Comparison of ENCODE assay signal across 18 cellular contexts in the genomic region with DNA sequence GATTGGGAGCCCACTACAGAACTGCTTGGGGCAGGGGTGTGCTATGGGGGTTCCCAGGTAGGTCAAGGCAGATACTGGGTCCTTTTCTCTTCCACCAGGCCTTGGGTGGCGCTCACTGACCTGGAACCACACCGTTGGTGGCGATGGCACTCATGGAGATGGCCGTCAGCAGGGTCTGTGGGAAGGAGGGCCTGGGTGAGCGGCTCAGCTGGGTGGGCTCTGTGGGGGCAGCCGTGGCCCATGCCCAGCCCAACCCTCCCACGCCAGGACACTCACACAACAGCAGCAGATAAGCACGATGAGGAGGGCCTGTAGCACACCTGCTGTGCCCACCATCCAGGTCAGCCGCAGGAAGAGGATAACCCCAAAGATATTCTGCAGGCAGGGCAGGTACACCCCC. TPM values are rescaled to one million over a fixed set of nuclear protein-coding genes. Genes with fewer than 3 reads are reported as not detected.
DNase-seq lines count a peak whose midpoint lies in the region; ATAC-seq and TF ChIP-seq lines count a peak whose summit lies in the region.
"Had no signal": no experiment of that assay in that cellular context is flagged by ENCODE, and none has a peak within 500 bp of the region (broad histone marks: within the 10 kb centered on the region; RNA-seq: fewer than 3 reads in every experiment).

No MANE protein-coding gene starts in this region.

- WGBS in heart left ventricle, 4 donors, result 92 to 95% (median 94%) methylated on average over 8 to 9 of the region's 9 CpGs
- WGBS in gastroesophageal sphincter (ENCODE audit: low coverage in 1 of 2), 2 donors, result 100% methylated on average over 1 of the region's 9 CpGs; no CpG with 5 or more reads in 1 of the 2 donors
- 95 to 98% methylated on average over 8 to 9 of the region's 9 CpGs for WGBS in upper lobe of left lung, 2 donors

- ATAC-seq in heart left ventricle, result no peak
- no peak for ATAC-seq in gastroesophageal sphincter
- ATAC-seq in upper lobe of left lung (ENCODE audit: low FRiP score in 2 of 2), result no peak
- ATAC-seq in HG03196 (IDR thresholded peaks at IDR 0.05; ENCODE audit: unreplicated experiment), result no peak
- ATAC-seq: GM12878, GM23338 had no signal

- H3K36me3 ChIP-seq in heart left ventricle (peaks cover 0 to 100% (median 95%) of the 10 kb centered on the region in 9 donors), right atrium auricular region (peaks cover 96% of the 10 kb centered on the region), gastroesophageal sphincter (peaks cover 0 to 100% of the 10 kb centered on the region in 2 donors), upper lobe of left lung (peaks cover 8 to 98% (median 69%) of the 10 kb centered on the region in 4 donors)

- intact Hi-C loops in heart left ventricle (cut with DNase I) (no loop called here), CD14-positive monocyte (cut with micrococcal nuclease) (no loop called here)

- H3K9me3 ChIP-seq in heart left ventricle (no peaks in the 10 kb centered on the region), right atrium auricular region (no peaks in the 10 kb centered on the region), gastroesophageal sphincter (no peaks in the 10 kb centered on the region), upper lobe of left lung (no peaks in the 10 kb centered on the region)
- H3K9me3 ChIP-seq: BLaER1 treated with 17β-estradiol and CSF1 and Interleukin-3, amounts not matched to agents 10 nM and 100 nM had no signal

- TF ChIP-seq EP300 in gastroesophageal sphincter (IDR thresholded peaks at IDR 0.05) (no peak), upper lobe of left lung (IDR thresholded peaks at IDR 0.05) (no peak)

- H3K27ac Mint-ChIP-seq in CD14-positive monocyte, result no peak overlapping the region
- H3K27ac Mint-ChIP-seq: CD4-positive, alpha-beta T cell; GM23338 had no signal

- H3K4me3 ChIP-seq in heart left ventricle, result no peak overlapping the region
- no peak overlapping the region for H3K4me3 ChIP-seq in right atrium auricular region
- H3K4me3 ChIP-seq in gastroesophageal sphincter, result no peak overlapping the region
- H3K4me3 ChIP-seq in upper lobe of left lung, result no peak overlapping the region
- H3K4me3 ChIP-seq: BLaER1 treated with 17β-estradiol and CSF1 and Interleukin-3, amounts not matched to agents 10 nM and 100 nM; GM12878; GM23338 had no signal

- no peaks in the 10 kb centered on the region for H3K9me3 Mint-ChIP-seq in CD14-positive monocyte
- H3K9me3 Mint-ChIP-seq: CD4-positive, alpha-beta T cell; GM23338 had no signal

- peaks cover 0 to 2% (median 0%) of the 10 kb centered on the region in 3 donors for H3K27me3 Mint-ChIP-seq in CD14-positive monocyte (ENCODE audit: low read depth in 3 of 3)
- H3K27me3 Mint-ChIP-seq: CD4-positive, alpha-beta T cell had no signal

- no peaks in the 10 kb centered on the region for H3K4me1 Mint-ChIP-seq in CD14-positive monocyte
- H3K4me1 Mint-ChIP-seq: GM23338 had no signal

- peaks cover 68 to 84% of the 10 kb centered on the region in 2 donors for H3K36me3 Mint-ChIP-seq in CD14-positive monocyte

- TF ChIP-seq POLR2A in heart left ventricle (IDR thresholded peaks at IDR 0.05) (no peak), gastroesophageal sphincter (IDR thresholded peaks at IDR 0.05) (no peak), upper lobe of left lung (IDR thresholded peaks at IDR 0.05) (no peak)

- H3K27me3 ChIP-seq in heart left ventricle, result no peaks in the 10 kb centered on the region
- no peaks in the 10 kb centered on the region for H3K27me3 ChIP-seq in right atrium auricular region
- no peaks in the 10 kb centered on the region for H3K27me3 ChIP-seq in gastroesophageal sphincter
- no peaks in the 10 kb centered on the region for H3K27me3 ChIP-seq in upper lobe of left lung
- H3K27me3 ChIP-seq: BLaER1 treated with 17β-estradiol and CSF1 and Interleukin-3, amounts not matched to agents 10 nM and 100 nM had no signal

- H3K27ac ChIP-seq in heart left ventricle, result peak overlapping the region in 7 of 12 donors; percentile 95 to 100 (median 99)
- H3K27ac ChIP-seq in right atrium auricular region, result peak overlapping the region in 1 of 2 donors; percentile 99
- H3K27ac ChIP-seq in gastroesophageal sphincter, result peak overlapping the region in 3 of 4 donors; percentile 13 to 100 (median 98)
- peak overlapping the region; percentile 69 to 89 (median 83) for H3K27ac ChIP-seq in upper lobe of left lung
- H3K27ac ChIP-seq: 22Rv1; BLaER1 treated with 17β-estradiol and CSF1 and Interleukin-3, amounts not matched to agents 10 nM and 100 nM had no signal

- no peak for DNase-seq in heart left ventricle
- DNase-seq in right atrium auricular region (ENCODE audit: low spot score), result no peak
- DNase-seq in NCI-H226, result peak; percentile 1
- DNase-seq in upper lobe of left lung, result no peak
- no peak for DNase-seq in CD14-positive monocyte (ENCODE audit: low spot score)
- DNase-seq: Calu3; CD4-positive, alpha-beta T cell; DMS 273 treated with DMSO at 0.1 percent for 48 hours; H7 had no signal

- H3K4me3 Mint-ChIP-seq in CD14-positive monocyte, result no peak overlapping the region
- H3K4me3 Mint-ChIP-seq: CD4-positive, alpha-beta T cell; GM23338 had no signal

- H3K4me1 ChIP-seq in heart left ventricle, result peaks cover 26 to 65% (median 43%) of the 10 kb centered on the region in 12 donors
- peaks cover 0 to 49% of the 10 kb centered on the region in 2 donors for H3K4me1 ChIP-seq in right atrium auricular region
- peaks cover 0 to 62% (median 22%) of the 10 kb centered on the region in 3 donors for H3K4me1 ChIP-seq in gastroesophageal sphincter
- peaks cover 30 to 41% (median 39%) of the 10 kb centered on the region in 4 donors for H3K4me1 ChIP-seq in upper lobe of left lung

- TF ChIP-seq CTCF in heart left ventricle (IDR thresholded peaks at IDR 0.05) (no peak), right atrium auricular region (IDR thresholded peaks at IDR 0.05) (no peak), gastroesophageal sphincter (IDR thresholded peaks at IDR 0.05) (no peak), upper lobe of left lung (IDR thresholded peaks at IDR 0.05) (no peak), CD14-positive monocyte (IDR thresholded peaks at IDR 0.05) (no peak)

RNA-seq across cellular contexts. Expression of a gene that starts 10.8 kb away (rescaled TPM):
- 10 to 100 TPM; 64.6 to 92.2 (median 86.8) TPM for total RNA-seq in heart left ventricle
- polyA plus RNA-seq in heart left ventricle, result 10 to 100 TPM; 65.3 to 81.5 TPM
- 10 to 100 TPM; 39.5 to 85.9 TPM for total RNA-seq in right atrium auricular region
- 100 to 1,000 TPM in 1 of 4 donors, 10 to 100 TPM in 3; 54.7 to 121 (median 64.0) TPM for total RNA-seq in gastroesophageal sphincter
- 100 to 1,000 TPM in 3 of 6 donors, 10 to 100 TPM in 3; 54.6 to 276 (median 98.3) TPM for total RNA-seq in upper lobe of left lung
- polyA plus RNA-seq in CD14-positive monocyte, result 1 to 10 TPM; 7.3 to 7.7 TPM

RNA-seq across cellular contexts. Expression of a gene that starts 13.7 kb away (rescaled TPM):
- 10 to 100 TPM in 7 of 9 donors, 1 to 10 TPM in 2; 9.7 to 24.1 (median 18.2) TPM for total RNA-seq in heart left ventricle
- polyA plus RNA-seq in heart left ventricle, result 10 to 100 TPM; 10.9 to 31.7 TPM
- 10 to 100 TPM in 1 of 2 donors, 1 to 10 TPM in 1; 2.9 to 11.8 TPM for total RNA-seq in right atrium auricular region
- total RNA-seq in gastroesophageal sphincter, result 10 to 100 TPM; 10.8 to 25.8 (median 15.9) TPM
- 100 to 1,000 TPM in 1 of 6 donors, 10 to 100 TPM in 5; 21.9 to 117 (median 26.1) TPM for total RNA-seq in upper lobe of left lung
- polyA plus RNA-seq in CD14-positive monocyte, result under 1 TPM in 1 of 2 donors, not detected in 1; 0.17 TPM

RNA-seq across cellular contexts. Expression of a gene that starts 21.0 kb away (rescaled TPM):
- total RNA-seq in heart left ventricle, result 100 to 1,000 TPM in 1 of 9 donors, 10 to 100 TPM in 8; 39.4 to 182 (median 60.5) TPM
- polyA plus RNA-seq in heart left ventricle, result 100 to 1,000 TPM in 1 of 2 donors, 10 to 100 TPM in 1; 56.9 to 118 TPM
- total RNA-seq in right atrium auricular region, result 10 to 100 TPM; 37.3 to 38.4 TPM
- total RNA-seq in gastroesophageal sphincter, result 10 to 100 TPM; 26.5 to 33.8 (median 32.6) TPM
- 100 to 1,000 TPM in 1 of 6 donors, 10 to 100 TPM in 5; 48.2 to 106 (median 60.6) TPM for total RNA-seq in upper lobe of left lung
- 100 to 1,000 TPM; 609 to 798 TPM for polyA plus RNA-seq in CD14-positive monocyte

RNA-seq across cellular contexts. Expression of a gene that starts 22.7 kb away (rescaled TPM):
- total RNA-seq in heart left ventricle, result under 1 TPM in 2 of 9 donors, not detected in 7; 0.13 to 0.16 TPM
- polyA plus RNA-seq in heart left ventricle, result not detected
- total RNA-seq in right atrium auricular region, result not detected
- 1 to 10 TPM in 1 of 4 donors, not detected in 3; 1.4 TPM for total RNA-seq in gastroesophageal sphincter
- total RNA-seq in upper lobe of left lung, result 1 to 10 TPM in 1 of 6 donors, under 1 TPM in 3, not detected in 2; 0.15 to 1.0 (median 0.30) TPM
- under 1 TPM; 0.20 to 0.25 TPM for polyA plus RNA-seq in CD14-positive monocyte
- total RNA-seq: A673, Calu3, G401, GM12878, HT1080 had no signal
- polyA plus RNA-seq: GM12878 had no signal

RNA-seq across cellular contexts. Expression of a gene that starts 26.0 kb away (rescaled TPM):
- total RNA-seq in heart left ventricle (1 to 10 TPM in 3 of 9 donors, under 1 TPM in 5, not detected in 1; 0.23 to 2.1 (median 0.74) TPM), right atrium auricular region (under 1 TPM in 1 of 2 donors, not detected in 1; 0.59 TPM), gastroesophageal sphincter (1 to 10 TPM in 2 of 4 donors, not detected in 2; 1.2 to 5.0 TPM), upper lobe of left lung (1 to 10 TPM; 1.6 to 4.2 (median 2.4) TPM)
- polyA plus RNA-seq in heart left ventricle (under 1 TPM; 0.61 to 0.90 TPM), CD14-positive monocyte (1 to 10 TPM in 1 of 2 donors, under 1 TPM in 1; 0.69 to 1.6 TPM)
- total RNA-seq: G401 had no signal
